Comparison of ENCODE assay signal across 1 cellular context in the genomic region with DNA sequence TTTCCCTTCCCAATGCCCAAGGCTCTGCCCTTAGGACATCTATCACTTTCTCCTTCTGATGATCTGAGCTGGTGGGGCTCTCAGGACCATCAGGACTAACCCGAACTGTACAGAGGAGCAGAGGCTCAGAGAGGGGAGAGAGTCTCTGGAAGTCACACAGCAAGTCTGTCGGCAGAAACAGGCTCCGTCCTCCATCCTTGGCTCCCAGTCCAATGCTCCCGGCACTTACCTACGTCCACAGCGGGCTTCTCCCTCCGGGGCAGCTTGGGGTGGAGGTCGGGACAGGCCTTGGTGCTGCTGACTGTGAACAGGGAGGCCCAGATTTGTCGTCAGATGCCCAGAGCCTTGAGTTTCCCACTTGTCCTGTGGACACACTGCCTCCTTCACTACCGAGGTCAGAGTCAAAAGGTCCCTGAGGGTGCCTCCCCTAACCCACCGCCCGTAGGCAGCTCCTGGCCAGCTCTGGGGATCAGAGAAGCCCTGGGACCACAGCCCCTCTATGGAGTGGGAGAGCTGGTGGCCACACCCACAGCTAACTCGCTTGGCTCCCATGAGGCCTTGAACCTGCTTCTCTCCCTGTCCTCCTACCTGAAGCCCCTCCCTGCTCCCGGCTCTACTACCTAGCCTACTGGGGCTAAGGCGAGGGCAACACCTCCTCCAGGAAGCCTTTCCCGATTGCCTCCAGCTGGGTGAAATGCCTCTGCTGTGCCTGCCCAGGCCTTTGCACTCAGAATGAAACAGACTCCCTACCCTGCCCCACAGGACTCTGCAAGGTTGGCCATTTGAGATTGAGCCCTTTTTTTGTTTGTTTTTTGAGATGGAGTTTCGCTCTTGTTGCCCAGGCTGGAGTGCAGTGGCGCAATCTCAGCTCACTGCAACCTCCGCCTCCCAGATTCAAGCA.
TF ChIP-seq lines count a peak whose summit lies in the region.

No MANE protein-coding gene starts in this region.

TF ChIP-seq in liver, 16 proteins besides CTCF, POLR2A, EP300 and RAD21 (continued from another document):
- TF ChIP-seq, protein P1, sequence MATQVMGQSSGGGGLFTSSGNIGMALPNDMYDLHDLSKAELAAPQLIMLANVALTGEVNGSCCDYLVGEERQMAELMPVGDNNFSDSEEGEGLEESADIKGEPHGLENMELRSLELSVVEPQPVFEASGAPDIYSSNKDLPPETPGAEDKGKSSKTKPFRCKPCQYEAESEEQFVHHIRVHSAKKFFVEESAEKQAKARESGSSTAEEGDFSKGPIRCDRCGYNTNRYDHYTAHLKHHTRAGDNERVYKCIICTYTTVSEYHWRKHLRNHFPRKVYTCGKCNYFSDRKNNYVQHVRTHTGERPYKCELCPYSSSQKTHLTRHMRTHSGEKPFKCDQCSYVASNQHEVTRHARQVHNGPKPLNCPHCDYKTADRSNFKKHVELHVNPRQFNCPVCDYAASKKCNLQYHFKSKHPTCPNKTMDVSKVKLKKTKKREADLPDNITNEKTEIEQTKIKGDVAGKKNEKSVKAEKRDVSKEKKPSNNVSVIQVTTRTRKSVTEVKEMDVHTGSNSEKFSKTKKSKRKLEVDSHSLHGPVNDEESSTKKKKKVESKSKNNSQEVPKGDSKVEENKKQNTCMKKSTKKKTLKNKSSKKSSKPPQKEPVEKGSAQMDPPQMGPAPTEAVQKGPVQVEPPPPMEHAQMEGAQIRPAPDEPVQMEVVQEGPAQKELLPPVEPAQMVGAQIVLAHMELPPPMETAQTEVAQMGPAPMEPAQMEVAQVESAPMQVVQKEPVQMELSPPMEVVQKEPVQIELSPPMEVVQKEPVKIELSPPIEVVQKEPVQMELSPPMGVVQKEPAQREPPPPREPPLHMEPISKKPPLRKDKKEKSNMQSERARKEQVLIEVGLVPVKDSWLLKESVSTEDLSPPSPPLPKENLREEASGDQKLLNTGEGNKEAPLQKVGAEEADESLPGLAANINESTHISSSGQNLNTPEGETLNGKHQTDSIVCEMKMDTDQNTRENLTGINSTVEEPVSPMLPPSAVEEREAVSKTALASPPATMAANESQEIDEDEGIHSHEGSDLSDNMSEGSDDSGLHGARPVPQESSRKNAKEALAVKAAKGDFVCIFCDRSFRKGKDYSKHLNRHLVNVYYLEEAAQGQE (IDR thresholded peaks at IDR 0.05) = no peak
- TF ChIP-seq EGR1 (IDR thresholded peaks at IDR 0.05; ENCODE audit: low read depth in 2 of 2) = no peak
- peak; percentile 14 for TF ChIP-seq SP1 (IDR thresholded peaks at IDR 0.05)
- no peak for TF ChIP-seq JUND (IDR thresholded peaks at IDR 0.05)
TF ChIP-seq in liver: peak in this region for 3.
